28 cellular contexts compared by ENCODE assay signal in the genomic region with DNA sequence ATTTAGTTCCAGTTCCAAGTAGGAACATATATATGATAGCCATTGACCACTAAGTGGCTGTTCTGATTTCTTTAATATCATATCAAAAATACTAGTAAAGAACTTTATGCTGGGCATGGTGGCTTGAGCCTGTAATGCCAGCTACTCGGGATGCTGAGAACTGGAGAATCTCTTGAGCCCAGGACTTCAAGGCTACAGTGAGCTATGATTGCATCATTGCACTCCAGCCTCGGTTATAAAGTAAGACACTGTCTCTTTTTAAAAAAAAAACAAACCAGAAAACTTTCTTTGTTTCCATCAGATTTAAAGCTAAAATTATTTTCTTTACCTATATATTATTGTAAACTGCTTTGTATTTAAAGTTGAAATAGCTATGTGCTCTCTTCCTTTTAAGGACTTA.
"Had no signal": no experiment of that assay in that cellular context is flagged by ENCODE, and none has a peak within 500 bp of the region (broad histone marks: within the 10 kb centered on the region; RNA-seq: fewer than 3 reads in every experiment).

No MANE protein-coding gene starts in this region.

- H3K27ac ChIP-seq: ascending aorta, body of pancreas had no signal

- H3K27me3 Mint-ChIP-seq: activated B cell treated with CpG ODN at 0.5 μM for 24 hours; activated CD4-positive, alpha-beta T cell treated with anti-CD3 and anti-CD28 coated beads, Interleukin-2, amount 10 ng/mL, durations not matched to agents 24 days and 14 days; activated CD8-positive, alpha-beta memory T cell treated with anti-CD3 and anti-CD28 coated beads, Interleukin-2, amount 10 ng/mL, durations not matched to agents 7 days and 5 days; activated naive CD4-positive, alpha-beta T cell treated with anti-CD3 and anti-CD28 coated beads, Interleukin-2, amount 10 ng/mL, durations not matched to agents 7 days and 5 days; activated naive CD8-positive, alpha-beta T cell treated with anti-CD3 and anti-CD28 coated beads for 36 hours had no signal

- ATAC-seq: activated CD8-positive, alpha-beta memory T cell treated with anti-CD3 and anti-CD28 coated beads, Interleukin-2, amount 10 ng/mL, durations not matched to agents 7 days and 5 days; activated T-cell treated with anti-CD3 and anti-CD28 coated beads, Interleukin-2, amount 50 U/mL, for 4 hours; body of pancreas; Panc1; Right ventricle myocardium inferior had no signal

- H3K4me3 ChIP-seq: ascending aorta, body of pancreas, MG63 had no signal

- H3K4me2 ChIP-seq: SK-N-SH had no signal

- H3K4me1 ChIP-seq: ascending aorta, body of pancreas had no signal

- H3K4me3 Mint-ChIP-seq: activated B cell treated with CpG ODN at 0.5 μM for 24 hours; activated CD4-positive, alpha-beta T cell treated with anti-CD3 and anti-CD28 coated beads, Interleukin-2, amount 10 ng/mL, durations not matched to agents 24 days and 14 days; activated CD8-positive, alpha-beta memory T cell treated with anti-CD3 and anti-CD28 coated beads, Interleukin-2, amount 10 ng/mL, durations not matched to agents 7 days and 5 days; activated naive CD4-positive, alpha-beta T cell treated with anti-CD3 and anti-CD28 coated beads, Interleukin-2, amount 10 ng/mL, durations not matched to agents 7 days and 5 days; activated naive CD8-positive, alpha-beta T cell treated with anti-CD3 and anti-CD28 coated beads for 36 hours; activated T-cell treated with anti-CD3 and anti-CD28 coated beads, Interleukin-2, amount 50 U/mL, for 4 hours had no signal

- H3K4me1 Mint-ChIP-seq: activated B cell treated with CpG ODN at 0.5 μM for 24 hours; activated CD8-positive, alpha-beta memory T cell treated with anti-CD3 and anti-CD28 coated beads, Interleukin-2, amount 10 ng/mL, durations not matched to agents 7 days and 5 days; activated naive CD8-positive, alpha-beta T cell treated with anti-CD3 and anti-CD28 coated beads for 36 hours had no signal

- H3K9me3 Mint-ChIP-seq: activated B cell treated with CpG ODN at 0.5 μM for 24 hours; activated CD4-positive, alpha-beta T cell treated with anti-CD3 and anti-CD28 coated beads, Interleukin-2, amount 10 ng/mL, durations not matched to agents 24 days and 14 days; activated naive CD4-positive, alpha-beta T cell treated with anti-CD3 and anti-CD28 coated beads, Interleukin-2, amount 10 ng/mL, durations not matched to agents 7 days and 5 days; activated naive CD8-positive, alpha-beta T cell treated with anti-CD3 and anti-CD28 coated beads for 36 hours; activated T-cell treated with anti-CD3 and anti-CD28 coated beads, Interleukin-2, amount 50 U/mL, for 4 hours had no signal

- H3K9me3 ChIP-seq: ascending aorta, body of pancreas, MG63, SK-N-SH had no signal

- H3K27ac Mint-ChIP-seq: activated B cell treated with CpG ODN at 0.5 μM for 24 hours; activated CD4-positive, alpha-beta T cell treated with anti-CD3 and anti-CD28 coated beads, Interleukin-2, amount 10 ng/mL, durations not matched to agents 24 days and 14 days; activated CD8-positive, alpha-beta memory T cell treated with anti-CD3 and anti-CD28 coated beads, Interleukin-2, amount 10 ng/mL, durations not matched to agents 7 days and 5 days; activated naive CD4-positive, alpha-beta T cell treated with anti-CD3 and anti-CD28 coated beads, Interleukin-2, amount 10 ng/mL, durations not matched to agents 7 days and 5 days; activated naive CD8-positive, alpha-beta T cell treated with anti-CD3 and anti-CD28 coated beads for 36 hours had no signal

- DNase-seq: activated B cell treated with CpG ODN at 0.5 μM for 24 hours; activated CD4-positive, alpha-beta T cell treated with anti-CD3 and anti-CD28 coated beads for 1 hour; activated CD4-positive, alpha-beta T cell treated with anti-CD3 and anti-CD28 coated beads, Interleukin-2, amount 10 ng/mL, durations not matched to agents 24 days and 14 days; activated CD4-positive, alpha-beta T cell treated with anti-CD3 and anti-CD28 coated beads, Interleukin-2, amount 50 U/mL, for 48 hours; activated CD8-positive, alpha-beta memory T cell treated with anti-CD3 and anti-CD28 coated beads, Interleukin-2, amount 10 ng/mL, durations not matched to agents 7 days and 5 days; activated gamma-delta T cell; activated naive CD4-positive, alpha-beta T cell treated with anti-CD3 and anti-CD28 coated beads, Interleukin-2, amount 10 ng/mL, durations not matched to agents 7 days and 5 days; activated naive CD8-positive, alpha-beta T cell treated with anti-CD3 and anti-CD28 coated beads for 36 hours; activated T-cell treated with anti-CD3 and anti-CD28 coated beads, Interleukin-2, amount 50 U/mL, for 4 hours; amniotic stem cell; body of pancreas; MG63; MV-4-11; NCI-H1105; NCI-H1436; NCI-H187; NCI-H2081; NCI-H510A treated with DMSO at 0.1 percent for 48 hours; NCI-H69; NK-92 treated with Interleukin-12 subunit alpha and Interleukin-12 subunit beta, amount 100 ng/mL, for 24 hours; OCI-M1; RPMI8226; SK-N-SH; T-helper 1 cell; T-helper 9 cell had no signal

- H3K9ac ChIP-seq: SK-N-SH had no signal

- H3K27me3 ChIP-seq: ascending aorta, body of pancreas, MG63 had no signal
